In genomic region chr3:67683522-67683921, GRCh38 we compare ENCODE assay signal across 14 cellular contexts.
"Had no signal": no experiment of that assay in that cellular context is flagged by ENCODE, and none has a peak within 500 bp of the region (broad histone marks: within the 10 kb centered on the region; RNA-seq: fewer than 3 reads in every experiment).

No MANE protein-coding gene starts in this region.

- H3K4me3 Mint-ChIP-seq: natural killer cell, WTC11 had no signal

- H2AFZ ChIP-seq: hepatocyte had no signal

- H3K27ac Mint-ChIP-seq: activated T-helper 2 cell treated with anti-CD3 and anti-CD28 coated beads, Interferon-gamma antibody, Interleukin-2, Interleukin-4, amounts not matched to agents 10 μg/mL and 5 μg/mL and 100 μg/mL, durations not matched to agents 14 hours and 24 hours and 36 hours; natural killer cell; WTC11 had no signal

- H3K4me1 Mint-ChIP-seq: WTC11 had no signal

- H3K9me3 ChIP-seq: esophagus squamous epithelium had no signal

- H3K4me2 ChIP-seq: hepatocyte had no signal

- H3K36me3 ChIP-seq: esophagus squamous epithelium had no signal

- H3K9me3 Mint-ChIP-seq: natural killer cell, WTC11 had no signal

- H3K36me3 Mint-ChIP-seq: natural killer cell, WTC11 had no signal

- H3K27ac ChIP-seq: esophagus squamous epithelium, hepatocyte had no signal

- H3K4me3 ChIP-seq: esophagus squamous epithelium, hepatocyte had no signal

- DNase-seq: activated CD4-positive, alpha-beta T cell treated with anti-CD3 and anti-CD28 coated beads for 48 hours; aorta; cortex of kidney; effector CD4-positive, alpha-beta T cell; esophagus squamous epithelium; mammary epithelial cell; natural killer cell; retina; stimulated activated CD4-positive, alpha-beta T cell treated with anti-CD3 and anti-CD28 coated beads, Interleukin-12 subunit alpha, Interleukin-12 subunit beta, amount 100 ng/mL, for 4 hours; stimulated activated CD4-positive, alpha-beta T cell treated with anti-CD3 and anti-CD28 coated beads, Interleukin-2, amount 100 ng/mL, for 24 hours had no signal

- ATAC-seq: left lobe of liver, natural killer cell, WTC11 had no signal

- H3K4me1 ChIP-seq: esophagus squamous epithelium had no signal

- H3K79me2 ChIP-seq: hepatocyte had no signal

- H3K27me3 ChIP-seq: esophagus squamous epithelium, hepatocyte had no signal
